In genomic region chr1:27485363-27485762, GRCh38 we compare ENCODE assay signal across 29 cellular contexts.
"Had no signal": no experiment of that assay in that cellular context is flagged by ENCODE, and none has a peak within 500 bp of the region (broad histone marks: within the 10 kb centered on the region; RNA-seq: fewer than 3 reads in every experiment).

No MANE protein-coding gene starts in this region.

- H3K27me3 ChIP-seq: upper lobe of left lung, vagina had no signal

- H3K4me3 Mint-ChIP-seq: activated CD4-positive, alpha-beta memory T cell treated with anti-CD3 and anti-CD28 coated beads for 36 hours; activated CD4-positive, alpha-beta T cell treated with anti-CD3 and anti-CD28 coated beads, Interleukin-2, amount 10 ng/mL, durations not matched to agents 24 days and 14 days; activated naive CD4-positive, alpha-beta T cell treated with anti-CD3 and anti-CD28 coated beads, Interleukin-2, amount 50 U/mL, for 24 hours; activated naive CD8-positive, alpha-beta T cell treated with anti-CD3 and anti-CD28 coated beads, Interleukin-2, amount 50 U/mL, for 24 hours; activated T-cell treated with anti-CD3 and anti-CD28 coated beads, Interleukin-2, amount 50 U/mL, for 24 hours; endodermal cell; stimulated activated effector memory CD8-positive, alpha-beta T cell treated with anti-CD3 and anti-CD28 coated beads, Interleukin-12 subunit alpha, Interleukin-12 subunit beta, amount 100 ng/mL, for 72 hours; stimulated activated naive CD8-positive, alpha-beta T cell treated with anti-CD3 and anti-CD28 coated beads, Interleukin-15, amount 100 ng/mL, for 72 hours; T-helper 17 cell had no signal

- FAIRE-seq: kidney had no signal

- H3K9me3 ChIP-seq: upper lobe of left lung, vagina had no signal

- ATAC-seq: activated naive CD8-positive, alpha-beta T cell treated with anti-CD3 and anti-CD28 coated beads, Interleukin-2, amount 50 U/mL, for 24 hours; esophagus mucosa; left colon; naive thymus-derived CD4-positive, alpha-beta T cell; sciatic nerve; stimulated activated effector memory CD8-positive, alpha-beta T cell treated with anti-CD3 and anti-CD28 coated beads, Interleukin-12 subunit alpha, Interleukin-12 subunit beta, amount 100 ng/mL, for 72 hours; stimulated activated naive CD8-positive, alpha-beta T cell treated with anti-CD3 and anti-CD28 coated beads, Interleukin-15, amount 100 ng/mL, for 72 hours; T-helper 17 cell had no signal

- DNase-seq: activated CD4-positive, alpha-beta memory T cell treated with anti-CD3 and anti-CD28 coated beads for 36 hours; activated CD4-positive, alpha-beta T cell treated with anti-CD3 and anti-CD28 coated beads, Interleukin-2, amount 10 ng/mL, durations not matched to agents 24 days and 14 days; activated CD4-positive, CD25-positive, alpha-beta regulatory T cell treated with anti-CD3 and anti-CD28 coated beads, Interleukin-2, amount 50 U/mL, for 72 hours; activated CD8-positive, alpha-beta memory T cell treated with anti-CD3 and anti-CD28 coated beads, Interleukin-2, amount 50 U/mL, for 48 hours; activated naive CD8-positive, alpha-beta T cell treated with anti-CD3 and anti-CD28 coated beads, Interleukin-2, amount 50 U/mL, for 24 hours; activated T-cell treated with anti-CD3 and anti-CD28 coated beads, Interleukin-2, amount 50 U/mL, for 24 hours; amygdala; caudate nucleus; endodermal cell; foreskin fibroblast; hippocampal formation; kidney; left colon; midbrain; naive thymus-derived CD4-positive, alpha-beta T cell; stimulated activated CD4-positive, alpha-beta T cell treated with anti-CD3 and anti-CD28 coated beads, Interleukin-12 subunit alpha, Interleukin-12 subunit beta, amount 100 ng/mL, for 4 hours; stimulated activated CD4-positive, alpha-beta T cell treated with anti-CD3 and anti-CD28 coated beads, Interleukin-4, amount 100 ng/mL, for 1 hour; stimulated activated naive CD8-positive, alpha-beta T cell treated with anti-CD3 and anti-CD28 coated beads, Interleukin-15, amount 100 ng/mL, for 72 hours; substantia nigra; T-helper 17 cell; T1000; upper lobe of left lung; WERI-Rb-1 had no signal

- H3K27ac Mint-ChIP-seq: activated CD4-positive, alpha-beta memory T cell treated with anti-CD3 and anti-CD28 coated beads for 36 hours; activated CD4-positive, alpha-beta T cell treated with anti-CD3 and anti-CD28 coated beads, Interleukin-2, amount 10 ng/mL, durations not matched to agents 24 days and 14 days; activated naive CD4-positive, alpha-beta T cell treated with anti-CD3 and anti-CD28 coated beads, Interleukin-2, amount 50 U/mL, for 24 hours; activated naive CD8-positive, alpha-beta T cell treated with anti-CD3 and anti-CD28 coated beads, Interleukin-2, amount 50 U/mL, for 24 hours; activated T-cell treated with anti-CD3 and anti-CD28 coated beads, Interleukin-2, amount 50 U/mL, for 24 hours; endodermal cell; stimulated activated effector memory CD8-positive, alpha-beta T cell treated with anti-CD3 and anti-CD28 coated beads, Interleukin-12 subunit alpha, Interleukin-12 subunit beta, amount 100 ng/mL, for 72 hours; stimulated activated naive CD8-positive, alpha-beta T cell treated with anti-CD3 and anti-CD28 coated beads, Interleukin-15, amount 100 ng/mL, for 72 hours; T-helper 17 cell had no signal

- H3K36me3 Mint-ChIP-seq: activated naive CD4-positive, alpha-beta T cell treated with anti-CD3 and anti-CD28 coated beads, Interleukin-2, amount 50 U/mL, for 24 hours had no signal

- H3K27ac ChIP-seq: vagina, WERI-Rb-1 had no signal

- H3K4me3 ChIP-seq: skin epidermis, upper lobe of left lung, vagina had no signal

- H3K36me3 ChIP-seq: vagina had no signal

- H3K27me3 Mint-ChIP-seq: activated CD4-positive, alpha-beta memory T cell treated with anti-CD3 and anti-CD28 coated beads for 36 hours; activated CD4-positive, alpha-beta T cell treated with anti-CD3 and anti-CD28 coated beads, Interleukin-2, amount 10 ng/mL, durations not matched to agents 24 days and 14 days; activated naive CD4-positive, alpha-beta T cell treated with anti-CD3 and anti-CD28 coated beads, Interleukin-2, amount 50 U/mL, for 24 hours; activated naive CD8-positive, alpha-beta T cell treated with anti-CD3 and anti-CD28 coated beads, Interleukin-2, amount 50 U/mL, for 24 hours; activated T-cell treated with anti-CD3 and anti-CD28 coated beads, Interleukin-2, amount 50 U/mL, for 24 hours; naive thymus-derived CD4-positive, alpha-beta T cell; stimulated activated naive CD8-positive, alpha-beta T cell treated with anti-CD3 and anti-CD28 coated beads, Interleukin-15, amount 100 ng/mL, for 72 hours; T-helper 17 cell had no signal

- H3K9me3 Mint-ChIP-seq: activated CD4-positive, alpha-beta memory T cell treated with anti-CD3 and anti-CD28 coated beads for 36 hours; activated CD4-positive, alpha-beta T cell treated with anti-CD3 and anti-CD28 coated beads, Interleukin-2, amount 10 ng/mL, durations not matched to agents 24 days and 14 days; activated naive CD4-positive, alpha-beta T cell treated with anti-CD3 and anti-CD28 coated beads, Interleukin-2, amount 50 U/mL, for 24 hours; activated naive CD8-positive, alpha-beta T cell treated with anti-CD3 and anti-CD28 coated beads, Interleukin-2, amount 50 U/mL, for 24 hours; activated T-cell treated with anti-CD3 and anti-CD28 coated beads, Interleukin-2, amount 50 U/mL, for 24 hours; endodermal cell; stimulated activated effector memory CD8-positive, alpha-beta T cell treated with anti-CD3 and anti-CD28 coated beads, Interleukin-12 subunit alpha, Interleukin-12 subunit beta, amount 100 ng/mL, for 72 hours; stimulated activated naive CD8-positive, alpha-beta T cell treated with anti-CD3 and anti-CD28 coated beads, Interleukin-15, amount 100 ng/mL, for 72 hours had no signal
